In genomic region chr6:90288404-90288803, GRCh38 we compare ENCODE assay signal across 15 cellular contexts. TPM values are rescaled to one million over a fixed set of nuclear protein-coding genes. Genes with fewer than 3 reads are reported as not detected.
DNase-seq lines count a peak whose midpoint lies in the region; ATAC-seq, FAIRE-seq and TF ChIP-seq lines count a peak whose summit lies in the region.
"Had no signal": no experiment of that assay in that cellular context is flagged by ENCODE, and none has a peak within 500 bp of the region (broad histone marks: within the 10 kb centered on the region; RNA-seq: fewer than 3 reads in every experiment).

No MANE protein-coding gene starts in this region.

- peaks cover 38% of the 10 kb centered on the region for H3F3A ChIP-seq in OCI-LY1 (ENCODE audit: insufficient read depth, low read length)

- H2AFZ ChIP-seq in OCI-LY1 (ENCODE audit: low read length): no peak overlapping the region
- H2AFZ ChIP-seq in H1 (ENCODE audit: low read length): no peak overlapping the region

- no peak overlapping the region for H2BK120ac ChIP-seq in H1 (replicated peaks; ENCODE audit: low read depth, low read length)

- H3K36me3 Mint-ChIP-seq in activated T-cell treated with anti-CD3 and anti-CD28 coated beads, Interleukin-2, amount 50 U/mL, for 4 hours (ENCODE audit: insufficient read depth): peaks cover 41% of the 10 kb centered on the region

- H4K20me1 ChIP-seq in OCI-LY1 (ENCODE audit: insufficient read depth, low read length): no peaks in the 10 kb centered on the region
- H4K20me1 ChIP-seq in H1 (replicated peaks in 1 of 2; ENCODE audit: control insufficient read depth in 1 of 2, insufficient read depth in 2 of 2, low read length in 2 of 2): no peaks in the 10 kb centered on the region

- H3K14ac ChIP-seq in H1 (ENCODE audit: insufficient read length): no peak overlapping the region

- no peak overlapping the region for H2BK5ac ChIP-seq in H1 (ENCODE audit: low read depth, low read length)

- peak overlapping the region; percentile 25; the same call in 1 of the 2 replicates for H3K9ac ChIP-seq in OCI-LY1 (ENCODE audit: low read length)
- no peak overlapping the region for H3K9ac ChIP-seq in H1 (replicated peaks in 1 of 4; ENCODE audit: extremely low read depth in 1 of 4, low read depth in 3 of 4, low read length in 3 of 4)

- no peak overlapping the region for H4K8ac ChIP-seq in H1 (ENCODE audit: extremely low read depth, insufficient read depth, low read length)

- no peaks in the 10 kb centered on the region for H3K79me1 ChIP-seq in H1 (ENCODE audit: low read depth, low read length)

- H4K91ac ChIP-seq in H1 (replicated peaks; ENCODE audit: insufficient read length, low read length): no peak overlapping the region

- H3K4me3 ChIP-seq in OCI-LY1 (ENCODE audit: low read depth, low read length, poor library complexity, severe bottlenecking) (peak overlapping the region; percentile 96), H1 (ENCODE audit: extremely low read depth in 1 of 4, insufficient read depth in 2 of 4, low read depth in 3 of 4, low read length in 4 of 4) (no peak overlapping the region), retinal pigment epithelial cell (ENCODE audit: low read length) (no peak overlapping the region)
- H3K4me3 ChIP-seq: coronary artery, mucosa of descending colon had no signal

- no peak for TF ChIP-seq POLR2A in H1 (IDR thresholded peaks at IDR 0.05; ENCODE audit: control extremely low read depth in 1 of 2, low read depth in 2 of 2, low read length in 2 of 2)

- H3K18ac ChIP-seq in H1 (ENCODE audit: extremely low read depth, low read length): no peak overlapping the region

- peak overlapping the region; percentile 93 for H3K27ac ChIP-seq in OCI-LY1 (ENCODE audit: low read depth, low read length, poor library complexity, severe bottlenecking)
- no peak overlapping the region for H3K27ac ChIP-seq in H1 (ENCODE audit: low read depth, low read length)
- H3K27ac ChIP-seq: coronary artery had no signal

- no peak overlapping the region for H2BK20ac ChIP-seq in H1 (ENCODE audit: low read length)

- no peak for ATAC-seq in activated T-cell treated with anti-CD3 and anti-CD28 coated beads, Interleukin-2, amount 50 U/mL, for 4 hours
- no peak for ATAC-seq in HG03565 (IDR thresholded peaks at IDR 0.05; ENCODE audit: unreplicated experiment)
- no peak for ATAC-seq in GM21576 (IDR thresholded peaks at IDR 0.05; ENCODE audit: unreplicated experiment)
- ATAC-seq: activated naive CD4-positive, alpha-beta T cell treated with anti-CD3 and anti-CD28 coated beads, Interleukin-2, amount 50 U/mL, for 72 hours; mucosa of descending colon had no signal

- H3K56ac ChIP-seq in H1 (replicated peaks; ENCODE audit: insufficient read length, low read depth, low read length): no peak overlapping the region

- H3K27me3 ChIP-seq in OCI-LY1 (ENCODE audit: insufficient read depth, low read length) (no peaks in the 10 kb centered on the region), H1 (replicated peaks in 1 of 4; ENCODE audit: control insufficient read depth in 3 of 4, extremely low read depth in 1 of 4, insufficient read depth in 3 of 4, low read length in 3 of 4) (peaks cover 0 to 1% (median 0%) of the 10 kb centered on the region in 4 experiments; a peak in 2 of 7 replicates)

- H2AK5ac ChIP-seq in H1 (ENCODE audit: low read depth, low read length): no peak overlapping the region

- H3K9me3 ChIP-seq in OCI-LY1 (ENCODE audit: low read length) (no peaks in the 10 kb centered on the region), H1 (ENCODE audit: insufficient read depth in 2 of 2, low read depth in 1 of 2, low read length in 1 of 2) (no peaks in the 10 kb centered on the region)
- H3K9me3 ChIP-seq: mucosa of descending colon had no signal

- TF ChIP-seq EP300 in H1 (IDR thresholded peaks at IDR 0.05; ENCODE audit: borderline replicate concordance in 1 of 2, low read depth in 2 of 2, low read length in 2 of 2): no peak

- no peaks in the 10 kb centered on the region for H3K9me2 ChIP-seq in OCI-LY1 (ENCODE audit: low read depth, low read length)

- H3K4me3 Mint-ChIP-seq in activated T-cell treated with anti-CD3 and anti-CD28 coated beads, Interleukin-2, amount 50 U/mL, for 4 hours: peak overlapping the region; percentile 16
- H3K4me3 Mint-ChIP-seq: immature natural killer cell had no signal

- H3K79me2 ChIP-seq in OCI-LY1 (ENCODE audit: insufficient read depth, low read length) (peaks cover 100% of the 10 kb centered on the region), H1 (ENCODE audit: control insufficient read depth in 1 of 2, insufficient read depth in 2 of 2, low read length in 2 of 2) (no peaks in the 10 kb centered on the region)

- H2BK12ac ChIP-seq in H1 (ENCODE audit: low read depth, low read length): no peak overlapping the region

- H3K4me1 ChIP-seq in OCI-LY1 (ENCODE audit: insufficient read depth, low read length, severe bottlenecking) (peaks cover 100% of the 10 kb centered on the region), H1 (replicated peaks in 1 of 4; ENCODE audit: control insufficient read depth in 3 of 4, insufficient read depth in 4 of 4, low read length in 3 of 4) (peaks cover 7 to 19% (median 12%) of the 10 kb centered on the region in 4 experiments; a peak in 6 of 7 replicates)

- CTCF ChIA-PET in H1 (lab: Charles Lee; ENCODE audit: partially characterized antibody): interaction anchor here (0.8 to 16.3 kb wide), 17 partner anchors 10 to 348 kb away, joined by 3 to 234 read pairs (median 4); no protein-coding TSS in a partner anchor

- TF ChIP-seq CTCF in OCI-LY1 (IDR thresholded peaks at IDR 0.05; ENCODE audit: low read length) (no peak), H1 (IDR thresholded peaks at IDR 0.05; ENCODE audit: control extremely low read depth in 1 of 3, insufficient read depth in 1 of 3, low read depth in 1 of 3, low read length in 3 of 3) (no peak), retinal pigment epithelial cell (conservative IDR thresholded peaks at IDR 0.05; ENCODE audit: low read depth, low read length) (no peak)

- POLR2A ChIA-PET in H1 (lab: Charles Lee; ENCODE audit: partially characterized antibody): interaction anchor here (1.0 to 1.3 kb wide), 3 partner anchors 10 to 189 kb away, joined by 3 to 5 read pairs (median 3); no protein-coding TSS in a partner anchor

- no peaks in the 10 kb centered on the region; the same call in 1 of the 2 replicates for H3K23me2 ChIP-seq in H1 (ENCODE audit: low read depth, low read length)

- TF ChIP-seq RAD21 in H1 (IDR thresholded peaks at IDR 0.05 in 1 of 2, conservative IDR thresholded peaks at IDR 0.05 in 1 of 2; ENCODE audit: low read depth in 2 of 2, low read length in 2 of 2): no peak

- no peak overlapping the region for H4K5ac ChIP-seq in H1 (ENCODE audit: insufficient read length, low read depth, low read length)

- H3K4ac ChIP-seq in H1 (replicated peaks; ENCODE audit: insufficient read length, low read depth, low read length): no peak overlapping the region

- H3K9me3 Mint-ChIP-seq in activated T-cell treated with anti-CD3 and anti-CD28 coated beads, Interleukin-2, amount 50 U/mL, for 4 hours: peaks cover 3% of the 10 kb centered on the region
- H3K9me3 Mint-ChIP-seq: activated naive CD4-positive, alpha-beta T cell treated with anti-CD3 and anti-CD28 coated beads, Interleukin-2, amount 50 U/mL, for 72 hours had no signal

- no peak for FAIRE-seq in H1 (lab: Jason Lieb, UNC)
- FAIRE-seq: G401.6 had no signal

- DNase-seq in activated T-cell treated with anti-CD3 and anti-CD28 coated beads, Interleukin-2, amount 50 U/mL, for 4 hours: no peak
- DNase-seq in activated T-cell treated with anti-CD3 and anti-CD28 coated beads, Interleukin-2, amount 50 U/mL, for 1 hour: no peak
- DNase-seq in H1 (ENCODE audit: low read depth in 1 of 2, low spot score in 2 of 2) (no peak), retinal pigment epithelial cell (ENCODE audit: low read depth) (peak; percentile 41)
- DNase-seq in stimulated activated CD4-positive, alpha-beta T cell treated with anti-CD3 and anti-CD28 coated beads, Interleukin-4, amount 100 ng/mL, for 24 hours: no peak
- DNase-seq: C1 segment of cervical spinal cord, immature natural killer cell, Kasumi-1, mucosa of descending colon had no signal

- peaks cover 94% of the 10 kb centered on the region for H3K4me1 Mint-ChIP-seq in activated T-cell treated with anti-CD3 and anti-CD28 coated beads, Interleukin-2, amount 50 U/mL, for 4 hours (ENCODE audit: low read depth)

- no peak overlapping the region for H2BK15ac ChIP-seq in H1 (ENCODE audit: low read length)

- no peak overlapping the region for H3K23ac ChIP-seq in H1 (ENCODE audit: insufficient read length)

- no peaks in the 10 kb centered on the region for H3K27me3 Mint-ChIP-seq in activated T-cell treated with anti-CD3 and anti-CD28 coated beads, Interleukin-2, amount 50 U/mL, for 4 hours (ENCODE audit: low read depth)

- WGBS in H1 (ENCODE audit: extremely low coverage in 1 of 2, insufficient coverage in 1 of 2, insufficient read length in 1 of 2, insufficient replicate concordance in 2 of 2, low coverage in 1 of 2, low lambda C conversion rate in 2 of 2, missing lambda C conversion rate in 1 of 2), 2 experiments: 76% methylated on average over 1 of the region's 1 CpG; no CpG with 5 or more reads in 1 of the 2 experiments

- peaks cover 73% of the 10 kb centered on the region for H3K36me3 ChIP-seq in OCI-LY1 (ENCODE audit: insufficient read depth, low read length)
- H3K36me3 ChIP-seq in H1 (ENCODE audit: control insufficient read depth in 2 of 4, insufficient read depth in 4 of 4, low read length in 3 of 4): no peaks in the 10 kb centered on the region; a peak in 1 of 8 replicates

- peak overlapping the region; percentile 94 for H3K4me2 ChIP-seq in OCI-LY1 (ENCODE audit: low read length)
- no peak overlapping the region for H3K4me2 ChIP-seq in H1 (ENCODE audit: insufficient read depth in 1 of 2, low read depth in 2 of 2, low read length in 2 of 2)

TF ChIP-seq in H1, 55 proteins besides CTCF, POLR2A, EP300 and RAD21 (continues in another document):
- TF ChIP-seq CBX8 (IDR thresholded peaks at IDR 0.05; ENCODE audit: borderline replicate concordance, low read depth, low read length): no peak
- no peak for TF ChIP-seq ASH2L (IDR thresholded peaks at IDR 0.05; ENCODE audit: low read length)
- peak; percentile 98 for TF ChIP-seq MAFK (IDR thresholded peaks at IDR 0.05; ENCODE audit: low read depth, low read length)
- TF ChIP-seq TBP (IDR thresholded peaks at IDR 0.05; ENCODE audit: low read depth, low read length): no peak
- peak; percentile 99 for TF ChIP-seq BACH1 (IDR thresholded peaks at IDR 0.05; ENCODE audit: low read length)

RNA-seq across cellular contexts. Expression of gene BACH2, which starts 8.2 kb away (rescaled TPM):
- total RNA-seq in activated T-cell treated with anti-CD3 and anti-CD28 coated beads, Interleukin-2, amount 50 U/mL, for 4 hours: 100 to 1,000 TPM in 2 of 3 donors, 10 to 100 TPM in 1; 96.5 to 118 (median 111) TPM
- total RNA-seq in H1 (2021; fragmentation: NEBNext Ultra II Directional; extraction: Animal tissue kit (Norgen Biotek cat#: 25700)): 5.9 and 8.0 TPM in 2 replicates
- 1.8 and 1.9 TPM in 2 replicates for polyA plus RNA-seq in H1 (2011; rRNA removed)
- 1.6 TPM for polyA plus RNA-seq in H1 (2011; cell fraction: cytosol; rRNA removed)
- polyA plus RNA-seq in H1 (2011; cell fraction: nucleus; rRNA removed): 3.7 TPM
- 1.8 to 3.4 TPM (median 2.7 TPM) in 4 replicates for polyA plus RNA-seq in H1 (2012, experiment 1 of 2)
- polyA plus RNA-seq in H1 (2012, experiment 2 of 2): 0.37 TPM
- polyA plus RNA-seq in H1 (2013, experiment 1 of 2): 1.2 TPM
- polyA plus RNA-seq in H1 (2013, experiment 2 of 2): 0.88 TPM
- 6.7 and 10.3 TPM in 2 replicates for polyA minus RNA-seq in H1 (2011; rRNA and poly(A)+ RNA removed)
- polyA minus RNA-seq in H1 (2011; cell fraction: cytosol; rRNA and poly(A)+ RNA removed): 2.6 TPM
- 23.8 TPM for polyA minus RNA-seq in H1 (2011; cell fraction: nucleus; rRNA and poly(A)+ RNA removed)

Comparison
In these comparisons a context has a peak if more than half of its experiments do, and no peak if none do; other contexts are left out.
1. RNA of gene BACH2, which starts 8.2 kb away (total RNA-seq): 96.5 to 118 TPM in activated T-cell treated with anti-CD3 and anti-CD28 coated beads, Interleukin-2, amount 50 U/mL, for 4 hours; 5.9 to 8.0 TPM in H1; every median in the first group is over 10 times any median in the second.